Comparison of ENCODE assay signal across 8 cellular contexts in the genomic region with DNA sequence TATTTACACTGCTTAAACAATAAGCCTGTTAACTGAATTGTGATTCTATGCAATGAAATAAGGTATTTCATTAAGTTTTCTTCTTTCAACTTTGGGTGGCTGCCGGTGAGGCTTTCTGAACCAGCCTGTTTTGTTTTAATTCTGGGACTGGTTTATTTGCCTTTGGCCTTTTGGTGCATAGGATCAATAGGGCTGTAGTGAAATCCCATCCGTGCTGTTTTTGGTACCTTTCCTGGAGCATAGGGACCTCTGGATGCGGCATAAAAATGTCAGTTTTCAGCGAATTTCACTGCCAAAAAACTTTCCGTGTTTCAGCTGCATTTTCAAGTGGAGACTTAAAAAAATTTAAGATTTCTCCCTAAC. TPM values are rescaled to one million over a fixed set of nuclear protein-coding genes. Genes with fewer than 3 reads are reported as not detected.
DNase-seq lines count a peak whose midpoint lies in the region; ATAC-seq, FAIRE-seq and TF ChIP-seq lines count a peak whose summit lies in the region.

No MANE protein-coding gene starts in this region.

- no peak for TF ChIP-seq RAD21 in A549 (conservative IDR thresholded peaks at IDR 0.05 in 1 of 2, IDR thresholded peaks at IDR 0.05 in 1 of 2)

- H3K27ac ChIP-seq in A549, result peak overlapping the region; percentile 90 to 93
- H3K27ac ChIP-seq in HUES48 (ENCODE audit: low read depth, low read length), result no peak overlapping the region
- no peak overlapping the region for H3K27ac ChIP-seq in brain microvascular endothelial cell

- H3K4me2 ChIP-seq in A549, result peak overlapping the region; percentile 83

- DNase-seq in A549 (ENCODE audit: low read depth in 1 of 2, low spot score in 1 of 2) (peak in 1 of 2 experiments; percentile 33), brain microvascular endothelial cell (no peak), mucosa of descending colon (no peak), HPDE6-E6E7 (ENCODE audit: extremely low spot score) (no peak)

- 1% methylated on average over 5 of the region's 5 CpGs for WGBS in A549 (ENCODE audit: missing lambda C conversion rate)

- no peak for TF ChIP-seq EP300 in A549 (IDR thresholded peaks at IDR 0.05)

- in situ Hi-C loops in brain microvascular endothelial cell (cut with HindIII; ENCODE audit: low pct_ligation_motif_present, low sequenced_read_pairs), result loop anchor here (25.0 kb wide), 1 partner anchor 416 kb away; the partner anchor contains the start of gene U2SURP

- peaks cover 17% of the 10 kb centered on the region for H3K4me1 ChIP-seq in A549
- peaks cover 14% of the 10 kb centered on the region; the same call in 1 of the 2 replicates for H3K4me1 ChIP-seq in HUES48 (ENCODE audit: control insufficient read depth, insufficient read depth, low read length)
- H3K4me1 ChIP-seq in mucosa of descending colon (ENCODE audit: low read depth), result peaks cover 3% of the 10 kb centered on the region

- H3K9ac ChIP-seq in HUES48 (ENCODE audit: low read depth, low read length), result peak overlapping the region; percentile 53; the same call in 1 of the 2 replicates

- H3K27me3 ChIP-seq in HUES48 (ENCODE audit: control insufficient read depth, insufficient read depth, low read length), result peaks cover 5% of the 10 kb centered on the region; the same call in 1 of the 2 replicates
- H3K27me3 ChIP-seq in brain microvascular endothelial cell (replicated peaks), result no peaks in the 10 kb centered on the region

- H3K4me3 ChIP-seq in A549 (peak overlapping the region; percentile 56), HUES48 (ENCODE audit: low read depth, low read length) (peak overlapping the region; percentile 80), brain microvascular endothelial cell (ENCODE audit: low read depth, low read length) (peak overlapping the region; percentile 88), mucosa of descending colon (peak overlapping the region; percentile 35)

- CTCF ChIA-PET in A549 (lab: Yijun Ruan, JAX), result interaction anchor here (1.4 to 1.9 kb wide), 6 partner anchors 9 to 232 kb away, joined by 3 to 6 read pairs (median 4); no protein-coding TSS in a partner anchor

- H3K36me3 ChIP-seq in HUES48 (ENCODE audit: control insufficient read depth, insufficient read depth, low read length) (no peaks in the 10 kb centered on the region), brain microvascular endothelial cell (replicated peaks) (no peaks in the 10 kb centered on the region), mucosa of descending colon (ENCODE audit: low read depth) (no peaks in the 10 kb centered on the region)

- peak; percentile 6 to 12; a peak in 3 of 6 replicates for ATAC-seq in A549
- peak; percentile 0 for ATAC-seq in mucosa of descending colon
- ATAC-seq in HG02678 (IDR thresholded peaks at IDR 0.05; ENCODE audit: unreplicated experiment), result no peak
- no peak for ATAC-seq in HG02970 (IDR thresholded peaks at IDR 0.05; ENCODE audit: low FRiP score, unreplicated experiment)
- no peak for ATAC-seq in GM18519 (IDR thresholded peaks at IDR 0.05; ENCODE audit: low FRiP score, unreplicated experiment)

- TF ChIP-seq POLR2A in A549 (IDR thresholded peaks at IDR 0.05; ENCODE audit: low read length), result no peak

- POLR2A ChIA-PET in A549 (lab: Yijun Ruan, JAX), result interaction anchor here (0.9 to 3.0 kb wide), 5 partner anchors 10 to 405 kb away, joined by 4 to 19 read pairs (median 7); partner anchors contain the start of genes ATR, TRPC1 and U2SURP

- no peak for TF ChIP-seq CTCF in A549 (IDR thresholded peaks at IDR 0.05)
- no peak for TF ChIP-seq CTCF in brain microvascular endothelial cell (IDR thresholded peaks at IDR 0.05; ENCODE audit: low read depth, low read length, missing control alignments)
- no peak for TF ChIP-seq CTCF in mucosa of descending colon (IDR thresholded peaks at IDR 0.05)

- no peak for FAIRE-seq in A549 (lab: Jason Lieb, UNC)

- intact Hi-C loops in mucosa of descending colon (cut with DNase I, micrococcal nuclease), result no loop called here

- H3K9me3 ChIP-seq in A549, result no peaks in the 10 kb centered on the region
- no peaks in the 10 kb centered on the region for H3K9me3 ChIP-seq in HUES48 (ENCODE audit: control insufficient read depth, insufficient read depth, low read length)
- H3K9me3 ChIP-seq in mucosa of descending colon, result no peaks in the 10 kb centered on the region

TF ChIP-seq in A549, 52 proteins besides CTCF, POLR2A, EP300 and RAD21 (continues in another document):
- TF ChIP-seq FOSL2 (IDR thresholded peaks at IDR 0.05) (no peak), FOSL2 (CRISPR knock-in tag; IDR thresholded peaks at IDR 0.05) (no peak), BHLHE40 (IDR thresholded peaks at IDR 0.05; ENCODE audit: low read depth, low read length) (no peak), MAZ (IDR thresholded peaks at IDR 0.05; ENCODE audit: borderline replicate concordance, low read depth, low read length) (no peak), E2F6 (IDR thresholded peaks at IDR 0.05; ENCODE audit: borderline replicate concordance, low read depth) (no peak), ZNF302 (CRISPR knock-in tag; IDR thresholded peaks at IDR 0.05) (no peak), FOXS1 (CRISPR knock-in tag; IDR thresholded peaks at IDR 0.05) (no peak), SMC3 (IDR thresholded peaks at IDR 0.05) (no peak), JUNB (IDR thresholded peaks at IDR 0.05) (no peak), NR3C1 (IDR thresholded peaks at IDR 0.05) (no peak), CHD4 (IDR thresholded peaks at IDR 0.05; ENCODE audit: borderline replicate concordance) (no peak), MYC (IDR thresholded peaks at IDR 0.05; ENCODE audit: borderline replicate concordance, low read length) (no peak), NPAS2 (CRISPR knock-in tag; IDR thresholded peaks at IDR 0.05; ENCODE audit: borderline replicate concordance) (no peak), POLR2AphosphoS2 (conservative IDR thresholded peaks at IDR 0.05; ENCODE audit: low read length) (no peak), EHMT2 (IDR thresholded peaks at IDR 0.05; ENCODE audit: low read depth) (no peak)
- TF ChIP-seq, protein P1, sequence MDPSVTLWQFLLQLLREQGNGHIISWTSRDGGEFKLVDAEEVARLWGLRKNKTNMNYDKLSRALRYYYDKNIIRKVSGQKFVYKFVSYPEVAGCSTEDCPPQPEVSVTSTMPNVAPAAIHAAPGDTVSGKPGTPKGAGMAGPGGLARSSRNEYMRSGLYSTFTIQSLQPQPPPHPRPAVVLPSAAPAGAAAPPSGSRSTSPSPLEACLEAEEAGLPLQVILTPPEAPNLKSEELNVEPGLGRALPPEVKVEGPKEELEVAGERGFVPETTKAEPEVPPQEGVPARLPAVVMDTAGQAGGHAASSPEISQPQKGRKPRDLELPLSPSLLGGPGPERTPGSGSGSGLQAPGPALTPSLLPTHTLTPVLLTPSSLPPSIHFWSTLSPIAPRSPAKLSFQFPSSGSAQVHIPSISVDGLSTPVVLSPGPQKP (IDR thresholded peaks at IDR 0.05; ENCODE audit: low read depth, low read length), result no peak
- TF ChIP-seq, protein P2, sequence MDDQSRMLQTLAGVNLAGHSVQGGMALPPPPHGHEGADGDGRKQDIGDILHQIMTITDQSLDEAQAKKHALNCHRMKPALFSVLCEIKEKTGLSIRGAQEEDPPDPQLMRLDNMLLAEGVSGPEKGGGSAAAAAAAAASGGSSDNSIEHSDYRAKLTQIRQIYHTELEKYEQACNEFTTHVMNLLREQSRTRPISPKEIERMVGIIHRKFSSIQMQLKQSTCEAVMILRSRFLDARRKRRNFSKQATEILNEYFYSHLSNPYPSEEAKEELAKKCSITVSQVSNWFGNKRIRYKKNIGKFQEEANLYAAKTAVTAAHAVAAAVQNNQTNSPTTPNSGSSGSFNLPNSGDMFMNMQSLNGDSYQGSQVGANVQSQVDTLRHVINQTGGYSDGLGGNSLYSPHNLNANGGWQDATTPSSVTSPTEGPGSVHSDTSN (IDR thresholded peaks at IDR 0.05), result no peak
- TF ChIP-seq, protein P3, sequence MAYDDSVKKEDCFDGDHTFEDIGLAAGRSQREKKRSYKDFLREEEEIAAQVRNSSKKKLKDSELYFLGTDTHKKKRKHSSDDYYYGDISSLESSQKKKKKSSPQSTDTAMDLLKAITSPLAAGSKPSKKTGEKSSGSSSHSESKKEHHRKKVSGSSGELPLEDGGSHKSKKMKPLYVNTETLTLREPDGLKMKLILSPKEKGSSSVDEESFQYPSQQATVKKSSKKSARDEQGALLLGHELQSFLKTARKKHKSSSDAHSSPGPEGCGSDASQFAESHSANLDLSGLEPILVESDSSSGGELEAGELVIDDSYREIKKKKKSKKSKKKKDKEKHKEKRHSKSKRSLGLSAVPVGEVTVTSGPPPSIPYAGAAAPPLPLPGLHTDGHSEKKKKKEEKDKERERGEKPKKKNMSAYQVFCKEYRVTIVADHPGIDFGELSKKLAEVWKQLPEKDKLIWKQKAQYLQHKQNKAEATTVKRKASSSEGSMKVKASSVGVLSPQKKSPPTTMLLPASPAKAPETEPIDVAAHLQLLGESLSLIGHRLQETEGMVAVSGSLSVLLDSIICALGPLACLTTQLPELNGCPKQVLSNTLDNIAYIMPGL (CRISPR knock-in tag; IDR thresholded peaks at IDR 0.05; ENCODE audit: borderline replicate concordance), result no peak

RNA-seq across cellular contexts. Expression of gene PLS1, which starts 0.5 kb away (rescaled TPM):
- polyA plus RNA-seq in A549 (2011; rRNA removed) (73.7 and 78.1 TPM in 2 replicates), A549 (2017; fragmentation: RNase III; extraction: RNeasy Plus Mini Kit Qiagen cat#74134 plus additional on column Dnase treatment) (18.0 to 18.5 TPM (median 18.3 TPM) in 3 replicates)
- polyA plus RNA-seq in A549 (2012; cell fraction: cytosol; rRNA removed), result 7.9 and 8.0 TPM in 2 replicates
- polyA plus RNA-seq in A549 (2012; cell fraction: nucleus; rRNA removed), result 4.4 and 5.7 TPM in 2 replicates
- 21.5 and 23.1 TPM in 2 replicates for polyA minus RNA-seq in A549 (2011; rRNA and poly(A)+ RNA removed)
- total RNA-seq in mucosa of descending colon, result 100 to 1,000 TPM; 235 to 448 (median 442) TPM

RNA-seq across cellular contexts. Expression of gene ATR, which starts 18.2 kb away (rescaled TPM):
- polyA plus RNA-seq in A549 (2011; rRNA removed) (28.6 and 36.2 TPM in 2 replicates), A549 (2017; fragmentation: RNase III; extraction: RNeasy Plus Mini Kit Qiagen cat#74134 plus additional on column Dnase treatment) (13.7 to 15.1 TPM (median 13.9 TPM) in 3 replicates)
- 4.8 and 5.3 TPM in 2 replicates for polyA plus RNA-seq in A549 (2012; cell fraction: cytosol; rRNA removed)
- 11.1 and 16.7 TPM in 2 replicates for polyA plus RNA-seq in A549 (2012; cell fraction: nucleus; rRNA removed)
- polyA minus RNA-seq in A549 (2011; rRNA and poly(A)+ RNA removed), result 24.4 and 26.7 TPM in 2 replicates
- total RNA-seq in mucosa of descending colon, result 10 to 100 TPM; 16.0 to 21.1 (median 18.1) TPM

Comparison
In these comparisons a context has a peak if more than half of its experiments do, and no peak if none do; other contexts are left out.
1. ATAC-seq: peak in A549 (2 of 2) and mucosa of descending colon (single experiment); none in HG02678 (single experiment), HG02970 (single experiment) and GM18519 (single experiment).
2. H3K27ac ChIP-seq: peak in A549 (2 of 2); none in HUES48 (single experiment) and brain microvascular endothelial cell (single experiment).
3. H3K4me3 ChIP-seq: peak in every context shown above with its lines; median percentile 88 in brain microvascular endothelial cell; 80 in HUES48; 56 in A549; 35 in mucosa of descending colon.